23 cellular contexts compared by ENCODE assay signal in the genomic region with DNA sequence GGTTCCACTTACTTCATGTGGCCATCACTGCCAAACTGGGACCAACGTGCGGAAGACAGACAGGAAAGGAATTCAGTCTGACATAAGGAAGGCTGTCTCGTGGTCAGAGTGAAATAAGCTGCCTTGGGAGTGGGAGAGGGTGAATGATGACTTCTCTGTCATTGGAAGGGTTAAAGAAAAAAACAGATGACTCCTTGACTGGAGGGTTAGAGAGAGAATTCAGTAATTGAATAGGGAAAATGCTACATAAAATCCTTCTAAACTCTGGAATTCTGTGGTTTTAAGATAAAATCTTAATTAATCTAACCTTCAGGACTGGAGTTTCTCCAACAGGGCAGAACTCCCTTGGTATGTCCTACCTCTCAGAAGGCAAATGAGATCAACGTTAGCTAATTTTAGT. TPM values are rescaled to one million over a fixed set of nuclear protein-coding genes. Genes with fewer than 3 reads are reported as not detected.
DNase-seq lines count a peak whose midpoint lies in the region; ATAC-seq and TF ChIP-seq lines count a peak whose summit lies in the region.
"Had no signal": no experiment of that assay in that cellular context is flagged by ENCODE, and none has a peak within 500 bp of the region (broad histone marks: within the 10 kb centered on the region; RNA-seq: fewer than 3 reads in every experiment).

No MANE protein-coding gene starts in this region.

- peak overlapping the region in 2 of 8 donors; percentile 4 to 30 for H3K4me3 Mint-ChIP-seq in naive B cell
- H3K4me3 Mint-ChIP-seq: activated CD4-positive, alpha-beta T cell treated with anti-CD3 and anti-CD28 coated beads, Interleukin-2, amount 10 ng/mL, durations not matched to agents 7 days and 5 days; activated T-cell treated with anti-CD3 and anti-CD28 coated beads, Interleukin-2, amount 50 U/mL, for 72 hours; CD14-positive monocyte; central memory CD8-positive, alpha-beta T cell had no signal

- no peak overlapping the region for H3K56ac ChIP-seq in IMR-90 (ENCODE audit: extremely low read depth, insufficient read depth, low read length)

- no peak overlapping the region for H2BK15ac ChIP-seq in IMR-90 (ENCODE audit: low read depth, low read length)

- no peak overlapping the region for H3K14ac ChIP-seq in IMR-90 (replicated peaks; ENCODE audit: low read depth, low read length)

- no peak overlapping the region for H2BK120ac ChIP-seq in IMR-90 (ENCODE audit: low read depth, low read length)

- 0 out of 2 replicates have a peak overlapping the region, but pooled peaks have one; percentile 1 for H3K4ac ChIP-seq in IMR-90 (ENCODE audit: low read depth, low read length)

- POLR2A ChIA-PET in IMR-90 (lab: Charles Lee; ENCODE audit: unreplicated experiment): no interaction called here

- H3K27me3 ChIP-seq in IMR-90 (ENCODE audit: control insufficient read depth, insufficient read depth, low read length): no peaks in the 10 kb centered on the region

- peaks cover 13% of the 10 kb centered on the region; the same call in 1 of the 2 replicates for H4K20me1 ChIP-seq in IMR-90 (ENCODE audit: insufficient read depth, low read length)

- H2AK5ac ChIP-seq in IMR-90 (ENCODE audit: low read depth, low read length): no peak overlapping the region

- no peak for TF ChIP-seq CTCF in IMR-90 (conservative IDR thresholded peaks at IDR 0.05; ENCODE audit: low read depth, low read length)

- H2AFZ ChIP-seq in IMR-90 (replicated peaks; ENCODE audit: low read length, poor library complexity): no peak overlapping the region

- CTCF ChIA-PET in IMR-90 (lab: Yijun Ruan, JAX): no interaction called here

- no peak overlapping the region for H3K27ac ChIP-seq in IMR-90 (ENCODE audit: insufficient read depth, low read length)
- H3K27ac ChIP-seq: RWPE1, WERI-Rb-1 had no signal

- intact Hi-C loops in IMR-90 (cut with micrococcal nuclease): no loop called here
- intact Hi-C loops in left colon (cut with DNase I, micrococcal nuclease): no loop called here

- no TSS peak for BruUV-seq in IMR-90 (replicated peaks; lab: Mats Ljungman, UMichigan)

- no peak overlapping the region for H3K18ac ChIP-seq in IMR-90 (ENCODE audit: low read depth, low read length)

- H3K4me2 ChIP-seq in IMR-90 (ENCODE audit: low read depth, low read length): no peak overlapping the region

- WGBS in IMR-90 (ENCODE audit: extremely low coverage in 2 of 2, insufficient read length in 1 of 2), 2 experiments: 90% methylated on average over 2 of the region's 4 CpGs; no CpG with 5 or more reads in 1 of the 2 experiments

- no peak overlapping the region; a peak in 1 of 4 replicates for H4K8ac ChIP-seq in IMR-90 (ENCODE audit: low read depth in 2 of 2, low read length in 2 of 2)

- no peak for TF ChIP-seq POLR2A in IMR-90 (IDR thresholded peaks at IDR 0.05; ENCODE audit: low read depth, low read length)

- no peaks in the 10 kb centered on the region for H3K9me3 ChIP-seq in IMR-90 (ENCODE audit: control insufficient read depth, insufficient read depth, low read length)

- 0 out of 2 replicates have a peak overlapping the region, but pooled peaks have one; percentile 16 for H2BK20ac ChIP-seq in IMR-90 (ENCODE audit: low read depth, low read length)

- no peak overlapping the region for H4K5ac ChIP-seq in IMR-90 (ENCODE audit: low read depth, low read length)

- DNase-seq in AG20443 (ENCODE audit: low spot score) (peak; percentile 13), IMR-90 (no peak), amniotic epithelial cell (ENCODE audit: low read depth) (peak; percentile 69), naive B cell (no peak), globus pallidus (ENCODE audit: low spot score) (no peak), superior temporal gyrus (ENCODE audit: extremely low spot score) (no peak), left colon (no peak)
- DNase-seq: activated CD4-positive, alpha-beta T cell treated with anti-CD3 and anti-CD28 coated beads, Interleukin-2, amount 10 ng/mL, durations not matched to agents 7 days and 5 days; activated naive CD4-positive, alpha-beta T cell treated with Interleukin-2 at 50 U/mL for 16 hours; activated T-cell treated with anti-CD3 and anti-CD28 coated beads, Interleukin-2, amount 50 U/mL, for 72 hours; anterior cingulate cortex; NCI-H1105; NCI-H2029; NCI-H226; NCI-H748 treated with DMSO at 0.1 percent for 48 hours; stimulated activated CD4-positive, alpha-beta T cell treated with anti-CD3 and anti-CD28 coated beads, Interleukin-2, amount 100 ng/mL, for 48 hours; stimulated activated naive CD4-positive, alpha-beta T cell; WERI-Rb-1 had no signal

- peaks cover 63 to 92% (median 76%) of the 10 kb centered on the region in 3 donors for H3K4me1 Mint-ChIP-seq in naive B cell
- H3K4me1 Mint-ChIP-seq: CD14-positive monocyte had no signal

- peaks cover 12 to 22% of the 10 kb centered on the region in 2 donors for H3K36me3 Mint-ChIP-seq in naive B cell
- H3K36me3 Mint-ChIP-seq: CD14-positive monocyte had no signal

- peak overlapping the region in 5 of 6 donors; percentile 9 to 88 (median 79) for H3K27ac Mint-ChIP-seq in naive B cell
- H3K27ac Mint-ChIP-seq: activated CD4-positive, alpha-beta T cell treated with anti-CD3 and anti-CD28 coated beads, Interleukin-2, amount 10 ng/mL, durations not matched to agents 7 days and 5 days; activated T-cell treated with anti-CD3 and anti-CD28 coated beads, Interleukin-2, amount 50 U/mL, for 72 hours; CD14-positive monocyte had no signal

- in situ Hi-C loops in IMR-90 (cut with MboI; ENCODE audit: low sequenced_read_pairs): no loop called here

- peaks cover 29 to 30% of the 10 kb centered on the region in 2 experiments for H3K79me1 ChIP-seq in IMR-90 (ENCODE audit: low read depth in 1 of 2, low read length in 2 of 2)

- H3K27me3 Mint-ChIP-seq in naive B cell: no peaks in the 10 kb centered on the region
- H3K27me3 Mint-ChIP-seq: activated CD4-positive, alpha-beta T cell treated with anti-CD3 and anti-CD28 coated beads, Interleukin-2, amount 10 ng/mL, durations not matched to agents 7 days and 5 days; central memory CD8-positive, alpha-beta T cell had no signal

- peak overlapping the region; percentile 5; the same call in 1 of the 2 replicates for H4K91ac ChIP-seq in IMR-90 (ENCODE audit: insufficient read depth, low read depth, low read length)

- TF ChIP-seq RAD21 in IMR-90 (IDR thresholded peaks at IDR 0.05; ENCODE audit: low read length): no peak

- H3K9me1 ChIP-seq in IMR-90 (ENCODE audit: insufficient read depth, low read length): peaks cover 8% of the 10 kb centered on the region

- H3K36me3 ChIP-seq in IMR-90 (ENCODE audit: control insufficient read depth, insufficient read depth, low read length): no peaks in the 10 kb centered on the region
- H3K36me3 ChIP-seq: WERI-Rb-1 had no signal

- H3K23ac ChIP-seq in IMR-90 (ENCODE audit: low read depth, low read length): no peak overlapping the region

- no peak overlapping the region for H3K4me3 ChIP-seq in IMR-90 (ENCODE audit: insufficient read depth, low read depth, low read length)

- H3K9me3 Mint-ChIP-seq in naive B cell: no peaks in the 10 kb centered on the region
- H3K9me3 Mint-ChIP-seq: central memory CD8-positive, alpha-beta T cell had no signal

- peaks cover 6% of the 10 kb centered on the region for H3K4me1 ChIP-seq in IMR-90 (ENCODE audit: control insufficient read depth, insufficient read depth, low read length)

- no peak overlapping the region for H3K9ac ChIP-seq in IMR-90 (ENCODE audit: low read depth, low read length)

- dilution Hi-C loops in IMR-90 (cut with HindIII; ENCODE audit: low sequenced_read_pairs, unreplicated experiment): no loop called here

- ATAC-seq in IMR-90 (ENCODE audit: low read depth) (no peak), naive B cell (ENCODE audit: low read depth in 2 of 2) (no peak), left colon (no peak), GM21717 (IDR thresholded peaks at IDR 0.05; ENCODE audit: unreplicated experiment) (no peak)
- ATAC-seq: activated T-cell treated with anti-CD3 and anti-CD28 coated beads, Interleukin-2, amount 50 U/mL, for 72 hours; HepG2 had no signal

- H2BK5ac ChIP-seq in IMR-90 (ENCODE audit: low read depth, low read length, poor library complexity, severe bottlenecking): no peak overlapping the region

- H2AK9ac ChIP-seq in IMR-90 (replicated peaks; ENCODE audit: low read depth, low read length, poor library complexity): no peak overlapping the region

TF ChIP-seq in IMR-90, 13 proteins besides CTCF, POLR2A, EP300 and RAD21 (continues in another document):
- TF ChIP-seq, protein P1, sequence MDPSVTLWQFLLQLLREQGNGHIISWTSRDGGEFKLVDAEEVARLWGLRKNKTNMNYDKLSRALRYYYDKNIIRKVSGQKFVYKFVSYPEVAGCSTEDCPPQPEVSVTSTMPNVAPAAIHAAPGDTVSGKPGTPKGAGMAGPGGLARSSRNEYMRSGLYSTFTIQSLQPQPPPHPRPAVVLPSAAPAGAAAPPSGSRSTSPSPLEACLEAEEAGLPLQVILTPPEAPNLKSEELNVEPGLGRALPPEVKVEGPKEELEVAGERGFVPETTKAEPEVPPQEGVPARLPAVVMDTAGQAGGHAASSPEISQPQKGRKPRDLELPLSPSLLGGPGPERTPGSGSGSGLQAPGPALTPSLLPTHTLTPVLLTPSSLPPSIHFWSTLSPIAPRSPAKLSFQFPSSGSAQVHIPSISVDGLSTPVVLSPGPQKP (IDR thresholded peaks at IDR 0.05; ENCODE audit: borderline replicate concordance, low read depth, low read length): no peak
- no peak for TF ChIP-seq BHLHE40 (IDR thresholded peaks at IDR 0.05; ENCODE audit: low read depth, low read length)
- TF ChIP-seq, protein P2, sequence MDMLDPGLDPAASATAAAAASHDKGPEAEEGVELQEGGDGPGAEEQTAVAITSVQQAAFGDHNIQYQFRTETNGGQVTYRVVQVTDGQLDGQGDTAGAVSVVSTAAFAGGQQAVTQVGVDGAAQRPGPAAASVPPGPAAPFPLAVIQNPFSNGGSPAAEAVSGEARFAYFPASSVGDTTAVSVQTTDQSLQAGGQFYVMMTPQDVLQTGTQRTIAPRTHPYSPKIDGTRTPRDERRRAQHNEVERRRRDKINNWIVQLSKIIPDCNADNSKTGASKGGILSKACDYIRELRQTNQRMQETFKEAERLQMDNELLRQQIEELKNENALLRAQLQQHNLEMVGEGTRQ (IDR thresholded peaks at IDR 0.05; ENCODE audit: low read depth, low read length): no peak
- TF ChIP-seq SMC3 (IDR thresholded peaks at IDR 0.05; ENCODE audit: low read depth, low read length): no peak
- TF ChIP-seq RCOR1 (IDR thresholded peaks at IDR 0.05; ENCODE audit: insufficient replicate concordance, low read length): no peak
- TF ChIP-seq CEBPB (IDR thresholded peaks at IDR 0.05; ENCODE audit: low read depth, low read length): no peak
- TF ChIP-seq MAZ (IDR thresholded peaks at IDR 0.05; ENCODE audit: borderline replicate concordance, low read depth, low read length): no peak
- TF ChIP-seq CHD1 (IDR thresholded peaks at IDR 0.05; ENCODE audit: low read depth, low read length): no peak
- TF ChIP-seq RFX5 (IDR thresholded peaks at IDR 0.05; ENCODE audit: low read depth, low read length): no peak

RNA-seq across cellular contexts. Expression of a gene that starts 33.8 kb away (rescaled TPM):
- total RNA-seq in IMR-90 (2012; rRNA removed): 14.4 and 25.6 TPM in 2 replicates
- polyA plus RNA-seq in IMR-90 (2012; rRNA removed): 4.6 and 7.2 TPM in 2 replicates
- 1.9 and 2.1 TPM in 2 replicates for polyA plus RNA-seq in IMR-90 (2012; cell fraction: cytosol; rRNA removed)
- 2.1 and 7.3 TPM in 2 replicates for polyA plus RNA-seq in IMR-90 (2012; cell fraction: nucleus; rRNA removed; ENCODE audit: low replicate concordance)
- polyA plus RNA-seq in naive B cell (ENCODE audit: low read depth in 6 of 6): 100 to 1,000 TPM; 108 to 156 (median 142) TPM
- total RNA-seq in left colon: 10 to 100 TPM in 1 of 2 donors, 1 to 10 TPM in 1; 5.9 to 24.3 TPM

Comparison
In these comparisons a context has a peak if more than half of its experiments do, and no peak if none do; other contexts are left out.
1. DNase-seq: peak in AG20443 (single experiment) and amniotic epithelial cell (single experiment); none in IMR-90 (single experiment), naive B cell (single experiment), globus pallidus (single experiment), superior temporal gyrus (single experiment) and left colon (0 of 2).